Comparison of ENCODE assay signal across 29 cellular contexts in the genomic region with DNA sequence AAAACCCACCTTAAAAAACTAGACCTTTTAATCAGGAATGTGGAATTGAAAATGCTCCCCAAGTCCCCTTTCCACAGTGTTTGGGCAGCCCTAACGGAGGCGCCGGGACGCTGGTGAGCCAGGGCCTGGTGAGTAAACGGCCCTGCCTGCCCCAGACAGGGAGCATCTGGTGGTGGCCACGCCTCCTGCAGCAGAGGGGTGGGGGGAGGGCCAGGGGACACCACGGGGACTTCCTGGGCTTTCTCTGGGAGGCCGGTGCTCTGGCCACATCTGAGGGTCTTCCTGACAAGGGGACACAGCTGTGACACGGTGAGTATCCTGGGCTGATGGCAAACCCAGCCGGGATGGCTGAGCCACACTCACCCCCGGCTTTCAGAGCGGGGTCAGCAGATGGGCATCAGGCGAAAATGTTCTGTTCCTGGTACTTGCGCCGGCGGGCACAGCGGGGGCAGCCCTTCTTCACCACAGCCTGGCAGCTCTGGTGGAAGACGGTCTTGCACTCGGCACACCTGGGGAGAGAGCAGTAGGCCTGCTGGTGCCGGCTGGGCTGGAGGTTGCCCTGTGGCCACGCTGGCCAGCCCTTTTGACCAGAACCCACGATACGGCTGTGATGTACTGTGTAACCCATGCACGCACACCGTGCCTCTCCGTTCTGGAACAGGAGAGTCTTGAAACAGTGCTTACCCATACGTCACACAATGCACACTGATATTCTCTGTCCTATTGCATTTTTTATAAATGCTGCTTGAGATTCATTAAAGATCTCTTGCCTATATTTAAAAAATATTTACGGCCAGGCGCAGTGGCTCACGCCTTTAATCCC. TPM values are rescaled to one million over a fixed set of nuclear protein-coding genes. Genes with fewer than 3 reads are reported as not detected.
DNase-seq lines count a peak whose midpoint lies in the region; ATAC-seq and TF ChIP-seq lines count a peak whose summit lies in the region.
"Had no signal": no experiment of that assay in that cellular context is flagged by ENCODE, and none has a peak within 500 bp of the region (broad histone marks: within the 10 kb centered on the region; RNA-seq: fewer than 3 reads in every experiment).

No MANE protein-coding gene starts in this region.

- no peak overlapping the region for H4K91ac ChIP-seq in IMR-90 (ENCODE audit: insufficient read depth, low read depth, low read length)
- H4K91ac ChIP-seq in neuronal stem cell (ENCODE audit: low read depth, low read length, poor library complexity) = no peak overlapping the region

- H3K27me3 ChIP-seq in BLaER1 = no peaks in the 10 kb centered on the region
- H3K27me3 ChIP-seq in IMR-90 (ENCODE audit: control insufficient read depth, insufficient read depth, low read length) = peaks cover 1% of the 10 kb centered on the region; the same call in 1 of the 2 replicates
- H3K27me3 ChIP-seq in neuronal stem cell (ENCODE audit: control insufficient read depth in 3 of 3, insufficient read depth in 3 of 3, low read depth in 1 of 3, low read length in 3 of 3) = peaks cover 0 to 7% (median 0%) of the 10 kb centered on the region in 3 experiments
- H3K27me3 ChIP-seq: breast epithelium, MG63, vagina had no signal

- DNase-seq in IMR-90 (no peak), chondrocyte (ENCODE audit: low spot score) (peak; percentile 64), neuronal stem cell (ENCODE audit: low spot score) (no peak), mucosa of gallbladder (ENCODE audit: low spot score) (no peak)
- no peak for DNase-seq in effector CD8-positive, alpha-beta T cell (lab: John Stamatoyannopoulos, UW)
- DNase-seq: activated CD4-positive, alpha-beta T cell treated with anti-CD3 and anti-CD28 coated beads, Interleukin-2, amount 50 U/mL, for 4 hours; amygdala; DMS153; effector memory CD8-positive, alpha-beta T cell; KBM-7; MG63; NCI-H1417 treated with DMSO at 0.1 percent for 48 hours; NCI-H2107; NCI-H446; NCI-H774; psoas muscle; SHP77; SW 1271 had no signal

- H3K18ac ChIP-seq in IMR-90 (ENCODE audit: low read depth, low read length) = no peak overlapping the region
- peak overlapping the region; percentile 76 for H3K18ac ChIP-seq in neuronal stem cell (ENCODE audit: low read length)

- H3K4me1 Mint-ChIP-seq in chondrocyte (ENCODE audit: low read depth) = peaks cover 9% of the 10 kb centered on the region
- H3K4me1 Mint-ChIP-seq: neural progenitor cell had no signal

- H2AK5ac ChIP-seq in IMR-90 (ENCODE audit: low read depth, low read length) (no peak overlapping the region), neuronal stem cell (ENCODE audit: low read depth, low read length) (no peak overlapping the region)

- peak; percentile 69 for ATAC-seq in IMR-90 (ENCODE audit: low read depth)
- ATAC-seq in HG03159 (IDR thresholded peaks at IDR 0.05; ENCODE audit: unreplicated experiment) = no peak
- ATAC-seq in HG03097 (IDR thresholded peaks at IDR 0.05; ENCODE audit: low FRiP score, unreplicated experiment) = no peak
- ATAC-seq: A549; effector memory CD8-positive, alpha-beta T cell; psoas muscle had no signal

- WGBS in IMR-90 (ENCODE audit: extremely low coverage in 2 of 2, insufficient read length in 1 of 2), 2 experiments = 81% methylated on average over 7 of the region's 30 CpGs; no CpG with 5 or more reads in 1 of the 2 experiments
- WGBS in neuronal stem cell (ENCODE audit: extremely low coverage in 2 of 2, insufficient read length in 2 of 2, insufficient replicate concordance in 1 of 2), 2 donors = no CpG with 5 or more reads among the region's 30 CpGs

- peak overlapping the region; percentile 100 for H3K4me2 ChIP-seq in BLaER1
- no peak overlapping the region for H3K4me2 ChIP-seq in IMR-90 (ENCODE audit: low read depth, low read length)
- no peak overlapping the region for H3K4me2 ChIP-seq in neuronal stem cell (ENCODE audit: insufficient read depth, low read length, poor library complexity, severe bottlenecking)
- H3K4me2 ChIP-seq: A549, neural progenitor cell had no signal

- POLR2A ChIA-PET in IMR-90 (lab: Charles Lee; ENCODE audit: unreplicated experiment) = no interaction called here

- no TSS peak for BruUV-seq in IMR-90 (replicated peaks; lab: Mats Ljungman, UMichigan)

- no peak overlapping the region for H4K5ac ChIP-seq in IMR-90 (ENCODE audit: low read depth, low read length)

- H3K4ac ChIP-seq in IMR-90 (ENCODE audit: low read depth, low read length) = no peak overlapping the region
- H3K4ac ChIP-seq in neuronal stem cell (ENCODE audit: low read length) = peak overlapping the region; percentile 37

- no peak overlapping the region for H3K4me3 Mint-ChIP-seq in chondrocyte (ENCODE audit: unreplicated experiment)
- H3K4me3 Mint-ChIP-seq: activated naive CD4-positive, alpha-beta T cell treated with anti-CD3 and anti-CD28 coated beads, Interleukin-2, amount 50 U/mL, for 24 hours; effector memory CD8-positive, alpha-beta T cell; neural progenitor cell; stimulated activated naive CD8-positive, alpha-beta T cell treated with anti-CD3 and anti-CD28 coated beads, Interleukin-15, Interleukin-2, amounts not matched to agents 100 ng/mL and 50 ng/mL, for 24 hours had no signal

- H2BK15ac ChIP-seq in IMR-90 (ENCODE audit: low read depth, low read length) (no peak overlapping the region), neuronal stem cell (ENCODE audit: low read length) (no peak overlapping the region)

- peaks cover 29% of the 10 kb centered on the region; the same call in 1 of the 2 replicates for H3K36me3 ChIP-seq in BLaER1
- peaks cover 22% of the 10 kb centered on the region for H3K36me3 ChIP-seq in IMR-90 (ENCODE audit: control insufficient read depth, insufficient read depth, low read length)
- peaks cover 0 to 5% of the 10 kb centered on the region in 2 donors for H3K36me3 ChIP-seq in neuronal stem cell (replicated peaks in 1 of 2; ENCODE audit: control insufficient read depth in 2 of 2, insufficient read depth in 2 of 2, low read length in 2 of 2)
- H3K36me3 ChIP-seq: breast epithelium, HAP-1, MG63, neural progenitor cell had no signal

- dilution Hi-C loops in IMR-90 (cut with HindIII; ENCODE audit: low sequenced_read_pairs, unreplicated experiment) = no loop called here

- peaks cover 32% of the 10 kb centered on the region for H4K20me1 ChIP-seq in BLaER1
- H4K20me1 ChIP-seq in IMR-90 (ENCODE audit: insufficient read depth, low read length) = peaks cover 7% of the 10 kb centered on the region; the same call in 1 of the 2 replicates

- no peaks in the 10 kb centered on the region for H3K9me3 Mint-ChIP-seq in chondrocyte (ENCODE audit: low read depth)
- H3K9me3 Mint-ChIP-seq: activated naive CD4-positive, alpha-beta T cell treated with anti-CD3 and anti-CD28 coated beads, Interleukin-2, amount 50 U/mL, for 24 hours; effector memory CD8-positive, alpha-beta T cell; neural progenitor cell; stimulated activated naive CD8-positive, alpha-beta T cell treated with anti-CD3 and anti-CD28 coated beads, Interleukin-15, Interleukin-2, amounts not matched to agents 100 ng/mL and 50 ng/mL, for 24 hours had no signal

- no peaks in the 10 kb centered on the region; the same call in 1 of the 2 replicates for H3K9me1 ChIP-seq in IMR-90 (ENCODE audit: insufficient read depth, low read length)

- CTCF ChIA-PET in IMR-90 (lab: Yijun Ruan, JAX) = no interaction called here

- peaks cover 8% of the 10 kb centered on the region for H3K36me3 Mint-ChIP-seq in chondrocyte (ENCODE audit: low read depth)
- H3K36me3 Mint-ChIP-seq: neural progenitor cell had no signal

- TF ChIP-seq CTCF in IMR-90 (conservative IDR thresholded peaks at IDR 0.05; ENCODE audit: low read depth, low read length) = no peak
- no peak for TF ChIP-seq CTCF in chondrocyte (IDR thresholded peaks at IDR 0.05)

- H3K9ac ChIP-seq in BLaER1 = peak overlapping the region; percentile 70
- H3K9ac ChIP-seq in IMR-90 (ENCODE audit: low read depth, low read length) = no peak overlapping the region
- peak overlapping the region; percentile 21 for H3K9ac ChIP-seq in neuronal stem cell (ENCODE audit: low read depth, low read length, poor library complexity)
- H3K9ac ChIP-seq: neural progenitor cell had no signal

- H2AFZ ChIP-seq in IMR-90 (replicated peaks; ENCODE audit: low read length, poor library complexity) = peak overlapping the region; percentile 41
- no peak overlapping the region for H2AFZ ChIP-seq in neuronal stem cell (ENCODE audit: low read length)
- H2AFZ ChIP-seq: neural progenitor cell had no signal

- intact Hi-C loops in IMR-90 (cut with micrococcal nuclease) = no loop called here

- peaks cover 100% of the 10 kb centered on the region for H3K4me1 ChIP-seq in BLaER1
- no peaks in the 10 kb centered on the region; the same call in 1 of the 2 replicates for H3K4me1 ChIP-seq in IMR-90 (ENCODE audit: control insufficient read depth, insufficient read depth, low read length)
- peaks cover 2 to 7% of the 10 kb centered on the region in 2 donors for H3K4me1 ChIP-seq in neuronal stem cell (ENCODE audit: control insufficient read depth in 2 of 2, insufficient read depth in 1 of 2, low read depth in 1 of 2, low read length in 2 of 2)
- H3K4me1 ChIP-seq: HAP-1 had no signal

- H3K9me3 ChIP-seq in BLaER1 (no peaks in the 10 kb centered on the region), IMR-90 (ENCODE audit: control insufficient read depth, insufficient read depth, low read length) (no peaks in the 10 kb centered on the region), neuronal stem cell (replicated peaks in 1 of 2; ENCODE audit: control insufficient read depth in 2 of 2, insufficient read depth in 1 of 2, low read depth in 1 of 2, low read length in 2 of 2) (no peaks in the 10 kb centered on the region)
- H3K9me3 ChIP-seq: A549, breast epithelium, HAP-1, MG63, psoas muscle, thoracic aorta, vagina had no signal

- no peak overlapping the region for H3K56ac ChIP-seq in IMR-90 (ENCODE audit: extremely low read depth, insufficient read depth, low read length)

- no peak for TF ChIP-seq POLR2A in IMR-90 (IDR thresholded peaks at IDR 0.05; ENCODE audit: low read depth, low read length)

- H3K4me3 ChIP-seq in BLaER1 = no peak overlapping the region
- no peak overlapping the region for H3K4me3 ChIP-seq in IMR-90 (ENCODE audit: insufficient read depth, low read depth, low read length)
- H3K4me3 ChIP-seq in neuronal stem cell (ENCODE audit: low read length in 2 of 2) = no peak overlapping the region
- H3K4me3 ChIP-seq: A549, breast epithelium, HAP-1, MG63, neural progenitor cell, psoas muscle, thoracic aorta, vagina had no signal

- H3K23ac ChIP-seq in IMR-90 (ENCODE audit: low read depth, low read length) (no peak overlapping the region), neuronal stem cell (ENCODE audit: low read depth, low read length, poor library complexity) (peak overlapping the region; percentile 96)

- H2AK9ac ChIP-seq in IMR-90 (replicated peaks; ENCODE audit: low read depth, low read length, poor library complexity) = peak overlapping the region; percentile 23

- H3K14ac ChIP-seq in IMR-90 (replicated peaks; ENCODE audit: low read depth, low read length) = no peak overlapping the region
- peak overlapping the region; percentile 89 for H3K14ac ChIP-seq in neuronal stem cell (ENCODE audit: low read length)

- H3K79me1 ChIP-seq in IMR-90 (ENCODE audit: low read depth in 1 of 2, low read length in 2 of 2) (no peaks in the 10 kb centered on the region), neuronal stem cell (ENCODE audit: low read depth, low read length) (no peaks in the 10 kb centered on the region)

- no peak overlapping the region for H2BK20ac ChIP-seq in IMR-90 (ENCODE audit: low read depth, low read length)

- in situ Hi-C loops in IMR-90 (cut with MboI; ENCODE audit: low sequenced_read_pairs) = no loop called here

- H3K27me3 Mint-ChIP-seq in chondrocyte (ENCODE audit: low read depth) = no peaks in the 10 kb centered on the region
- H3K27me3 Mint-ChIP-seq: activated naive CD4-positive, alpha-beta T cell treated with anti-CD3 and anti-CD28 coated beads, Interleukin-2, amount 50 U/mL, for 24 hours; effector memory CD8-positive, alpha-beta T cell; stimulated activated naive CD8-positive, alpha-beta T cell treated with anti-CD3 and anti-CD28 coated beads, Interleukin-15, Interleukin-2, amounts not matched to agents 100 ng/mL and 50 ng/mL, for 24 hours had no signal

- no peak for TF ChIP-seq RAD21 in IMR-90 (IDR thresholded peaks at IDR 0.05; ENCODE audit: low read length)

- H3K27ac Mint-ChIP-seq in chondrocyte (ENCODE audit: unreplicated experiment) = no peak overlapping the region
- H3K27ac Mint-ChIP-seq: activated naive CD4-positive, alpha-beta T cell treated with anti-CD3 and anti-CD28 coated beads, Interleukin-2, amount 50 U/mL, for 24 hours; neural progenitor cell; stimulated activated naive CD8-positive, alpha-beta T cell treated with anti-CD3 and anti-CD28 coated beads, Interleukin-15, Interleukin-2, amounts not matched to agents 100 ng/mL and 50 ng/mL, for 24 hours had no signal

- no peak overlapping the region for H2BK12ac ChIP-seq in neuronal stem cell (ENCODE audit: low read length)

- no peak overlapping the region for H2BK5ac ChIP-seq in IMR-90 (ENCODE audit: low read depth, low read length, poor library complexity, severe bottlenecking)
- no peak overlapping the region for H2BK5ac ChIP-seq in neuronal stem cell (ENCODE audit: low read length)

- H2BK120ac ChIP-seq in IMR-90 (ENCODE audit: low read depth, low read length) = no peak overlapping the region
- no peak overlapping the region for H2BK120ac ChIP-seq in neuronal stem cell (ENCODE audit: low read depth, low read length)

- H3K27ac ChIP-seq in BLaER1 (peak overlapping the region; percentile 74), IMR-90 (ENCODE audit: insufficient read depth, low read length) (no peak overlapping the region), neuronal stem cell (replicated peaks; ENCODE audit: low read length) (no peak overlapping the region)
- H3K27ac ChIP-seq: A549, breast epithelium, neural progenitor cell, psoas muscle, thoracic aorta, vagina had no signal

- H4K8ac ChIP-seq in IMR-90 (ENCODE audit: low read depth in 2 of 2, low read length in 2 of 2) (no peak overlapping the region), neuronal stem cell (ENCODE audit: low read depth, low read length) (peak overlapping the region; percentile 65)

RNA-seq across cellular contexts. Expression of a gene that starts 5.0 kb away (rescaled TPM):
- total RNA-seq in IMR-90 (2012; rRNA removed) (under 0.01 and 0.56 TPM in 2 replicates), chondrocyte (1.5 to 2.7 TPM (median 2.0 TPM) in 3 replicates), mucosa of gallbladder (98.1 TPM)
- polyA plus RNA-seq in IMR-90 (2012; rRNA removed) = 0.89 and 1.9 TPM in 2 replicates
- polyA plus RNA-seq in IMR-90 (2012; cell fraction: cytosol; rRNA removed) = 0.37 and 0.67 TPM in 2 replicates
- polyA plus RNA-seq in IMR-90 (2012; cell fraction: nucleus; rRNA removed; ENCODE audit: low replicate concordance) = 7.4 and 16.4 TPM in 2 replicates
- polyA plus RNA-seq in neuronal stem cell (2013, experiment 1 of 2) = 1.5 TPM
- 1.4 TPM for polyA plus RNA-seq in neuronal stem cell (2013, experiment 2 of 2)

RNA-seq across cellular contexts. Expression of a gene that starts 52.8 kb away (rescaled TPM):
- total RNA-seq in IMR-90 (2012; rRNA removed) (4.2 and 4.7 TPM in 2 replicates), chondrocyte (30.8 to 37.3 TPM (median 31.3 TPM) in 3 replicates), mucosa of gallbladder (71.9 TPM)
- polyA plus RNA-seq in IMR-90 (2012; rRNA removed) = 16.4 and 17.1 TPM in 2 replicates
- 19.0 and 19.9 TPM in 2 replicates for polyA plus RNA-seq in IMR-90 (2012; cell fraction: cytosol; rRNA removed)
- 35.0 and 53.2 TPM in 2 replicates for polyA plus RNA-seq in IMR-90 (2012; cell fraction: nucleus; rRNA removed; ENCODE audit: low replicate concordance)
- polyA plus RNA-seq in neuronal stem cell (2013, experiment 1 of 2) = 4.9 TPM
- polyA plus RNA-seq in neuronal stem cell (2013, experiment 2 of 2) = 5.6 TPM

Comparison
In these comparisons a context has a peak if more than half of its experiments do, and no peak if none do; other contexts are left out.
1. RNA of a gene that starts 5.0 kb away (total RNA-seq): 98.1 TPM in mucosa of gallbladder (single experiment); 1.5 to 2.7 TPM in chondrocyte and under 0.01 to 0.56 TPM in IMR-90; every median in the first group is over 10 times any median in the second.